In genomic region chr22:23183107-23183698, GRCh38 we compare ENCODE assay signal across 8 cellular contexts. TPM values are rescaled to one million over a fixed set of nuclear protein-coding genes. Genes with fewer than 3 reads are reported as not detected.
DNase-seq lines count a peak whose midpoint lies in the region; ATAC-seq and TF ChIP-seq lines count a peak whose summit lies in the region.

No MANE protein-coding gene starts in this region.

- H3K4me3 ChIP-seq in A673 (ENCODE audit: low read depth, low read length, poor library complexity, severe bottlenecking) (peak overlapping the region; percentile 64), PC-9 (peak overlapping the region; percentile 62), dorsolateral prefrontal cortex (peak overlapping the region; percentile 1 to 79 (median 69)), lower lobe of right lung (peak overlapping the region; percentile 69), thymus (ENCODE audit: low read length) (peak overlapping the region; percentile 64)

- peak overlapping the region; percentile 99 for H3K4me2 ChIP-seq in PC-9

- H3K9me2 ChIP-seq in PC-9 (ENCODE audit: insufficient read depth), result no peaks in the 10 kb centered on the region

- no TSS peak for BruUV-seq in A673 (replicated peaks; lab: Mats Ljungman, UMichigan)
- BruUV-seq in PC-9 (replicated peaks; lab: Mats Ljungman, UMichigan), result no TSS peak

- TF ChIP-seq CTCF in A673 (conservative IDR thresholded peaks at IDR 0.05; ENCODE audit: low read depth, low read length), result no peak
- no peak for TF ChIP-seq CTCF in PC-9 (conservative IDR thresholded peaks at IDR 0.05)
- TF ChIP-seq CTCF in dorsolateral prefrontal cortex (IDR thresholded peaks at IDR 0.05 in 54 of 56, conservative IDR thresholded peaks at IDR 0.05 in 2 of 56; ENCODE audit: low read depth in 1 of 56, partially characterized antibody in 56 of 56), result peak in 1 of 56 donors; percentile 11
- TF ChIP-seq CTCF in lower lobe of right lung (IDR thresholded peaks at IDR 0.05), result no peak

- ATAC-seq in lower lobe of right lung (peak; percentile 11 to 39), GM21423 (IDR thresholded peaks at IDR 0.05; ENCODE audit: unreplicated experiment) (no peak)

- H3K4me1 ChIP-seq in A673 (ENCODE audit: insufficient read depth, low read length, poor library complexity, severe bottlenecking) (peaks cover 45% of the 10 kb centered on the region), PC-9 (replicated peaks; ENCODE audit: insufficient read depth) (peaks cover 32% of the 10 kb centered on the region), lower lobe of right lung (peaks cover 65% of the 10 kb centered on the region), thymus (ENCODE audit: control insufficient read depth, insufficient read depth, low read length) (peaks cover 26% of the 10 kb centered on the region)

- H3K9me3 ChIP-seq in A673 (ENCODE audit: low read depth, low read length, poor library complexity, severe bottlenecking) (no peaks in the 10 kb centered on the region), PC-9 (ENCODE audit: insufficient read depth, low read depth) (no peaks in the 10 kb centered on the region), lower lobe of right lung (no peaks in the 10 kb centered on the region), thymus (ENCODE audit: control insufficient read depth) (no peaks in the 10 kb centered on the region)

- no peak overlapping the region for H2AFZ ChIP-seq in PC-9

- H3F3A ChIP-seq in PC-9 (ENCODE audit: insufficient read depth, low read depth), result peaks cover 29% of the 10 kb centered on the region

- 6% methylated on average over 11 of the region's 11 CpGs for WGBS in thymus

- H3K27ac ChIP-seq in A673 (ENCODE audit: low read depth, low read length, poor library complexity, severe bottlenecking), result no peak overlapping the region
- peak overlapping the region; percentile 65 for H3K27ac ChIP-seq in PC-9
- peak overlapping the region in 53 of 59 donors; percentile 3 to 86 (median 65) for H3K27ac ChIP-seq in dorsolateral prefrontal cortex
- peak overlapping the region; percentile 25 for H3K27ac ChIP-seq in lower lobe of right lung
- no peak overlapping the region for H3K27ac ChIP-seq in thymus (ENCODE audit: low read depth)

- POLR2A ChIA-PET in A673 (lab: Charles Lee; ENCODE audit: low non-redundant PET), result no interaction called here
- POLR2A ChIA-PET in PC-9 (lab: Charles Lee; ENCODE audit: unreplicated experiment), result interaction anchor here (0.7 kb wide), 1 partner anchor 99 kb away, joined by 6 read pairs; no protein-coding TSS in a partner anchor

- H3K36me3 ChIP-seq in A673 (ENCODE audit: insufficient read depth, low read length, poor library complexity, severe bottlenecking) (peaks cover 4% of the 10 kb centered on the region), PC-9 (ENCODE audit: low read depth) (peaks cover 5% of the 10 kb centered on the region; the same call in 1 of the 2 replicates), lower lobe of right lung (no peaks in the 10 kb centered on the region), thymus (ENCODE audit: control insufficient read depth, insufficient read depth) (peaks cover 4% of the 10 kb centered on the region)

- DNase-seq in A673 (ENCODE audit: low spot score), result peak; percentile 41
- peak; percentile 78 for DNase-seq in GM03348 (ENCODE audit: low spot score)
- DNase-seq in PC-9, result peak; percentile 64 to 71
- DNase-seq in dorsolateral prefrontal cortex, result peak; percentile 48 to 85 (median 76)
- peak; percentile 71 for DNase-seq in lower lobe of right lung
- no peak for DNase-seq in stimulated activated CD4-positive, alpha-beta T cell treated with anti-CD3 and anti-CD28 coated beads, Interleukin-1b, Interleukin-23, amount 100 ng/mL, for 48 hours

- intact Hi-C loops in A673 (cut with micrococcal nuclease; ENCODE audit: unreplicated experiment), result no loop called here
- intact Hi-C loops in PC-9 (cut with micrococcal nuclease; ENCODE audit: unreplicated experiment), result loop anchor here (2.0 to 5.0 kb wide), 3 partner anchors 36 to 79 kb away; no protein-coding TSS in a partner anchor
- intact Hi-C loops in dorsolateral prefrontal cortex (cut with DNase I), result no loop called here
- intact Hi-C loops in lower lobe of right lung (cut with DNase I), result no loop called here

- peaks cover 70% of the 10 kb centered on the region for H3K79me2 ChIP-seq in PC-9 (ENCODE audit: low read depth)

- CTCF ChIA-PET in A673 (lab: Charles Lee) (interaction anchor here (1.4 kb wide), 1 partner anchor 99 kb away, joined by 3 read pairs; no protein-coding TSS in a partner anchor), PC-9 (lab: Charles Lee) (interaction anchor here (0.6 kb wide), 1 partner anchor 19 kb away, joined by 3 read pairs; no protein-coding TSS in a partner anchor)

- peaks cover 52% of the 10 kb centered on the region for H4K20me1 ChIP-seq in PC-9 (ENCODE audit: insufficient read depth)

- H3K27me3 ChIP-seq in A673 (replicated peaks; ENCODE audit: insufficient read depth, low read depth, low read length, poor library complexity) (no peaks in the 10 kb centered on the region), PC-9 (ENCODE audit: insufficient read depth, low read depth) (no peaks in the 10 kb centered on the region), dorsolateral prefrontal cortex (no peaks in the 10 kb centered on the region), lower lobe of right lung (ENCODE audit: low read depth) (no peaks in the 10 kb centered on the region), thymus (ENCODE audit: control insufficient read depth, insufficient read depth) (no peaks in the 10 kb centered on the region)

RNA-seq across cellular contexts. Expression of gene BCR, which starts 2.9 kb away (rescaled TPM):
- 62.5 and 63.1 TPM in 2 replicates for total RNA-seq in A673 (2021)
- total RNA-seq in PC-9 (2021), result 47.8 and 54.9 TPM in 2 replicates
- total RNA-seq in dorsolateral prefrontal cortex, result 100 to 1,000 TPM in 90 of 120 experiments, 10 to 100 TPM in 30; 54.7 to 211 (median 113) TPM
- total RNA-seq in lower lobe of right lung, result 57.2 TPM
- 22.8 TPM for polyA plus RNA-seq in thymus

RNA-seq across cellular contexts. Expression of gene RAB36, which starts 37.9 kb away (rescaled TPM):
- total RNA-seq in A673 (2021) (4.1 and 4.9 TPM in 2 replicates), PC-9 (2021) (5.8 and 6.8 TPM in 2 replicates), dorsolateral prefrontal cortex (10 to 100 TPM in 101 of 120 experiments, 1 to 10 TPM in 19; 7.2 to 20.6 (median 12.3) TPM), lower lobe of right lung (9.6 TPM)
- 0.46 TPM for polyA plus RNA-seq in thymus

RNA-seq across cellular contexts. Expression of gene RSPH14, which starts 41.4 kb away (rescaled TPM):
- total RNA-seq in A673 (2021) (0.55 TPM in 1 of 2 replicates, not detected in the other), PC-9 (2021) (0.28 TPM in 1 of 2 replicates, not detected in the other), dorsolateral prefrontal cortex (10 to 100 TPM in 84 of 120 experiments, 1 to 10 TPM in 36; 3.0 to 22.3 (median 11.9) TPM), lower lobe of right lung (2.0 TPM)
- 0.27 TPM for polyA plus RNA-seq in thymus

Comparison
In these comparisons a context has a peak if more than half of its experiments do, and no peak if none do; other contexts are left out.
1. H3K27ac ChIP-seq: peak in PC-9 (single experiment), dorsolateral prefrontal cortex (53 of 59) and lower lobe of right lung (single experiment); none in A673 (single experiment) and thymus (single experiment).
2. Peak in every context shown above with its lines, with median percentiles within 50 percentile points of each other: H3K4me3 ChIP-seq.